In the genomic region with DNA sequence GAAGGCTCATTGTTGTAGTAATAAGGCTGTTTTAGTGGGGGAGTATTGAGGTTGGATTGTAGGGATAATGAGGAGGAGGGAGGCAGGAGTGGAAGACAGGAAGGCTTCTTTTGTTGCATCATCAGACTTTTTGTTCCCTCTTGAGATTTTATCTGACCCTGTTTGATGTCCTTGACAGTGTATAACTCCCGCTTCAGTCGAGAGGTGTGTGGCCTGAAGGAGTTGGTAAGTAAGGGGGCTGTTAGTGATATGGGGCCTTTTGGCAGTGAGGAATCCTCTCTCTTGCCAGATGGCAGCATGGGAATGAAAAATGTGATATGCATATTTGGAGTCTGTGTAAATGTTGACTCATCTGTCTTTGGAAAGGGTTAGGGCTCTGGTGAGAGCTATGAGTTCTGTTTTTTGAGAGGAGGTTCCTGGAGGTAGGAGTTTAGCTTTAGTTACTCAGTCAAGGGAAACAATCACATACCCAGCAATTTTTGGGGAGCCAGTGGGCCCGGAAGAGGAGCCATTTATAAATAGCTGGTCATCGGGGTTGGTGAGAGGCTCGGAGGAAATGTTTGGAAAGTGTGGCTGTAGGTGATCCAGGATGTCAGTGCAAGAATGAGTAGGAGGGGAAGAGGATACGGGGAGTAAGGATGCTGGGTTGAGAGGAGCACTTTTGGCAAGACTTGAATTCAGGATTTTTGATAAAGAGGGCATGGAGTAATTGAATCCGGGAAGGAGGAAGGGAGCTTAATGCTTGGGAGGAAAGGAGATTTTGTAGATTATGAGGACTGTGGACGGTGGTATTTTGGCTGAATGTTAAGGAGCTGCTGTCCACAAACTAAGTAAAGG, we compare ENCODE assay signal across 13 cellular contexts.
DNase-seq lines count a peak whose midpoint lies in the region; ATAC-seq, FAIRE-seq and TF ChIP-seq lines count a peak whose summit lies in the region.
"Had no signal": no experiment of that assay in that cellular context is flagged by ENCODE, and none has a peak within 500 bp of the region (broad histone marks: within the 10 kb centered on the region; RNA-seq: fewer than 3 reads in every experiment).

No MANE protein-coding gene starts in this region.

- ATAC-seq in pancreas (peak; percentile 64 to 80 (median 79)), HG03175 (IDR thresholded peaks at IDR 0.05; ENCODE audit: unreplicated experiment) (no peak)

- peak; percentile 62 for TF ChIP-seq POLR2A in erythroblast (IDR thresholded peaks at IDR 0.05; ENCODE audit: low read length)

- H3K9me3 Mint-ChIP-seq in chondrocyte (ENCODE audit: low read depth), result no peaks in the 10 kb centered on the region
- H3K9me3 Mint-ChIP-seq: activated naive CD4-positive, alpha-beta T cell treated with anti-CD3 and anti-CD28 coated beads, Interleukin-2, amount 50 U/mL, for 24 hours had no signal

- FAIRE-seq in pancreas (lab: Jason Lieb, UNC), result no peak

- intact Hi-C loops in pancreas (cut with DNase I), result no loop called here

- H3K27ac ChIP-seq in pancreas, result peak overlapping the region in 2 of 4 donors; percentile 37 to 60
- H3K27ac ChIP-seq: heart right ventricle, stomach had no signal

- DNase-seq in ELF-1 (ENCODE audit: low read depth, low spot score) (peak; percentile 63), RPMI7951 (ENCODE audit: low read depth) (peak; percentile 38), erythroblast (lab: John Stamatoyannopoulos, UW) (peak; percentile 7 to 56), pancreas (peak in 2 of 6 donors; percentile 13 to 15), D341Med (ENCODE audit: low spot score) (no peak), chondrocyte (ENCODE audit: low spot score) (no peak)
- DNase-seq: Calu3, dermis blood vessel endothelial cell, heart right ventricle, stomach, T-helper 2 cell had no signal

- peaks cover 0 to 29% (median 14%) of the 10 kb centered on the region in 3 donors for H3K4me1 ChIP-seq in pancreas
- H3K4me1 ChIP-seq: heart right ventricle had no signal

- no peaks in the 10 kb centered on the region for H3K36me3 ChIP-seq in pancreas
- H3K36me3 ChIP-seq: heart right ventricle, stomach had no signal

- no peaks in the 10 kb centered on the region for H3K27me3 ChIP-seq in pancreas

- H3K27ac Mint-ChIP-seq in chondrocyte (ENCODE audit: unreplicated experiment), result no peak overlapping the region
- H3K27ac Mint-ChIP-seq: activated naive CD4-positive, alpha-beta T cell treated with anti-CD3 and anti-CD28 coated beads, Interleukin-2, amount 50 U/mL, for 24 hours had no signal

- TF ChIP-seq CTCF in pancreas (IDR thresholded peaks at IDR 0.05) (no peak), chondrocyte (IDR thresholded peaks at IDR 0.05) (no peak)

- H3K36me3 Mint-ChIP-seq in chondrocyte (ENCODE audit: low read depth), result no peaks in the 10 kb centered on the region
- H3K36me3 Mint-ChIP-seq: activated naive CD4-positive, alpha-beta T cell treated with anti-CD3 and anti-CD28 coated beads, Interleukin-2, amount 50 U/mL, for 24 hours had no signal

- H3K9me3 ChIP-seq in pancreas, result no peaks in the 10 kb centered on the region
- H3K9me3 ChIP-seq: stomach had no signal

- H3K4me3 Mint-ChIP-seq in chondrocyte (ENCODE audit: unreplicated experiment), result no peak overlapping the region
- H3K4me3 Mint-ChIP-seq: activated naive CD4-positive, alpha-beta T cell treated with anti-CD3 and anti-CD28 coated beads, Interleukin-2, amount 50 U/mL, for 24 hours had no signal

- H3K4me3 ChIP-seq in pancreas, result no peak overlapping the region
- H3K4me3 ChIP-seq: heart right ventricle, stomach had no signal

- peaks cover 6% of the 10 kb centered on the region for H3K27me3 Mint-ChIP-seq in chondrocyte (ENCODE audit: low read depth)

- no peaks in the 10 kb centered on the region for H3K4me1 Mint-ChIP-seq in chondrocyte (ENCODE audit: low read depth)
- H3K4me1 Mint-ChIP-seq: activated naive CD4-positive, alpha-beta T cell treated with anti-CD3 and anti-CD28 coated beads, Interleukin-2, amount 50 U/mL, for 24 hours had no signal

- WGBS in pancreas, 2 donors, result 44 to 47% methylated on average over 8 of the region's 8 CpGs

Comparison
In these comparisons a context has a peak if more than half of its experiments do, and no peak if none do; other contexts are left out.
1. DNase-seq: peak in ELF-1 (single experiment), RPMI7951 (single experiment) and erythroblast (2 of 2); none in D341Med (single experiment) and chondrocyte (single experiment).